ENCODE assay signal across 1 cellular context in the genomic region with DNA sequence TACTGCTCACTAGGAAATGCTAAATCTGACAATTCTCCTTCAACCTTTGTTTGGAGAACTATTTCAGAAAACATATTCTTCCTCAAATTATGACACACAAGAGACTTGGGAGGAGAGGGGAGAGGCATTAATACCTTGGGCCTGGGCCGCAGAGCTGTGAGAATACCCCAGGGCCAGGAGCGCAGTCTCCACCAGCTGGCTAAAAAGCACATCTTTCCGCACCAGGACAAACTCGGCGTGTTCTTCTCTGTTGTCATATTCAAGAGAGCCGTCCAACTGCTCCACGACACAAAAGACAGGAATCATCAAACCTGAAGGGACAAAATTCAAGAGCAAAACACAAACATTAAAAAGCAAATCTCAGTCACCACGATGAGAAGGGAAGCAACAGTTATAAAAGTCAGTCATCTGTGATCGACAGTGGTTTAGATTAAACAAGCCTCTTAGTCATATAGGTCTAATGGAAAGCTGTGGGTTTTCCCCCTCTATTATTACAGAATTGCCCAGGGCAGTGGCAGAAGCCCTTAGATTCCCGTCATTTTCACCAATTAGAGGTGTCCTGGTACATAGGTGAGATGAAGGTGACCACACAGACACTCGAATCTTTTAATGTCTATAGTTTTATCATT.
TF ChIP-seq lines count a peak whose summit lies in the region.

No MANE protein-coding gene starts in this region.

TF ChIP-seq in GM12878, 131 proteins besides CTCF, POLR2A, EP300 and RAD21:
- TF ChIP-seq NR2C1 (IDR thresholded peaks at IDR 0.05) = no peak
- TF ChIP-seq, protein P1, sequence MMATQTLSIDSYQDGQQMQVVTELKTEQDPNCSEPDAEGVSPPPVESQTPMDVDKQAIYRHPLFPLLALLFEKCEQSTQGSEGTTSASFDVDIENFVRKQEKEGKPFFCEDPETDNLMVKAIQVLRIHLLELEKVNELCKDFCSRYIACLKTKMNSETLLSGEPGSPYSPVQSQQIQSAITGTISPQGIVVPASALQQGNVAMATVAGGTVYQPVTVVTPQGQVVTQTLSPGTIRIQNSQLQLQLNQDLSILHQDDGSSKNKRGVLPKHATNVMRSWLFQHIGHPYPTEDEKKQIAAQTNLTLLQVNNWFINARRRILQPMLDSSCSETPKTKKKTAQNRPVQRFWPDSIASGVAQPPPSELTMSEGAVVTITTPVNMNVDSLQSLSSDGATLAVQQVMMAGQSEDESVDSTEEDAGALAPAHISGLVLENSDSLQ (IDR thresholded peaks at IDR 0.05) = 0 out of 2 replicates have a peak, but pooled peaks have one; percentile 13
